8 cellular contexts compared by ENCODE assay signal in the genomic region with DNA sequence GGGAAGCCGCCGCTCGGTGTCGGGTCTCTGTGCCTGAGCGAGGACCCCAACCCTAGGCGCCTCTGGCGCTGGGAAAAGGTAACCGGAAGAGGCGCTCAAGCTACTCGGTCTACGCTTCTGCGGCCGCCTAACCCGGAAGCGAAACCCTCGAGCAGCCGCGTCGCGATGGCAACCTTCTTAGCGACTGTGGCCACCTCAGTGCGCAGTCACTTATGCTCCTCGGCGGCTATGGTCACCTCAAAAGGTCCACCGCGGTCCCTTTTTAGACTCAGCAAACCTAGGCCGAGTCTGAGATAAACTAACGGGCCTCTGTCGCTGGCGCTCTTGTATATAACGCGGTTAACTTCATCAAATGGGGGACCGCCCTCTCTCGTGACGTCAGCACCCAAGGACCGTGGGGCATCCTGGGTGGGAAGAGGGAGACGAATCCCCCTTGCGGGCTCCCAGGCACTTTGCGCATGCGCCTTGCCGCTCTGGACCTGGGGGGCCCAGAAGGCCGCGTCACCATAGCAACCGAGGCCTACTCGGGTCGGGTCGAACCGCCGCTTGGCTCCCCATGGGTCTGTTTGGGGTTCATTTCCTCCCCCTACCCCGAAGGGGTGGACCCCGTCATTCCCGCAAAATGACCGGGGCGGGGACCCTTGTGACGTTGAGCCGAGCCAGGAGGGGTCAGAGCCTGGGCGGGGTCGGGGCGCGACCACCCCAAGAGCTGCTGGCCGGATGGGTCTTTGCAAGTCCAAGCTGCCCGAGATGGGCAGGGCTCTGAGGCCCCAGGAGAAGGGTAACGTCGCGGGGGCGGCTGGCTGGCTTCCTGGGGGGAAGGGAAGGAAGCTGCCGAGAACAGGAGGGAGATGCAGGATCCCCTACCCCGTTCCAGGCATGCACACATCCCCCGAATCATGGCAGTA. TPM values are rescaled to one million over a fixed set of nuclear protein-coding genes. Genes with fewer than 3 reads are reported as not detected.
DNase-seq lines count a peak whose midpoint lies in the region; ATAC-seq, FAIRE-seq and TF ChIP-seq lines count a peak whose summit lies in the region.

A gene with protein sequence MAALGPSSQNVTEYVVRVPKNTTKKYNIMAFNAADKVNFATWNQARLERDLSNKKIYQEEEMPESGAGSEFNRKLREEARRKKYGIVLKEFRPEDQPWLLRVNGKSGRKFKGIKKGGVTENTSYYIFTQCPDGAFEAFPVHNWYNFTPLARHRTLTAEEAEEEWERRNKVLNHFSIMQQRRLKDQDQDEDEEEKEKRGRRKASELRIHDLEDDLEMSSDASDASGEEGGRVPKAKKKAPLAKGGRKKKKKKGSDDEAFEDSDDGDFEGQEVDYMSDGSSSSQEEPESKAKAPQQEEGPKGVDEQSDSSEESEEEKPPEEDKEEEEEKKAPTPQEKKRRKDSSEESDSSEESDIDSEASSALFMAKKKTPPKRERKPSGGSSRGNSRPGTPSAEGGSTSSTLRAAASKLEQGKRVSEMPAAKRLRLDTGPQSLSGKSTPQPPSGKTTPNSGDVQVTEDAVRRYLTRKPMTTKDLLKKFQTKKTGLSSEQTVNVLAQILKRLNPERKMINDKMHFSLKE (minus strand): TSS at position 91 of the 908 bp plus-strand sequence. CDS start 169 bp downstream, outside the sequence.

- H3K4me2 ChIP-seq in astrocyte (ENCODE audit: low read length) = peak within 1 kb of the TSS; percentile 99

- in situ Hi-C loops in GM13977 (cut with MboI; ENCODE audit: low pct_unique_long_range_greater_than_20kb, low sequenced_read_pairs, unreplicated experiment) = no loop called here

- FAIRE-seq in astrocyte (lab: Jason Lieb, UNC) = no peak

- TF ChIP-seq CTCF in GM13977 (IDR thresholded peaks at IDR 0.05; ENCODE audit: extremely low read depth, insufficient read depth, missing control alignments) (no peak), astrocyte (IDR thresholded peaks at IDR 0.05; ENCODE audit: insufficient read depth, low read depth, low read length) (no peak)

- ATAC-seq in HG02938 (IDR thresholded peaks at IDR 0.05; ENCODE audit: unreplicated experiment) = peak; percentile 75

- H3K27me3 Mint-ChIP-seq in astrocyte (ENCODE audit: low read depth, unreplicated experiment) = no peaks in the 10 kb centered on the region

- peaks cover 32% of the 10 kb centered on the region for H3K79me2 ChIP-seq in astrocyte (ENCODE audit: insufficient read depth, low read length)

- peak within 1 kb of the TSS; percentile 94 for H3K9ac ChIP-seq in astrocyte (ENCODE audit: low read length)

- peak within 1 kb of the TSS; percentile 93 for H3K27ac Mint-ChIP-seq in astrocyte (ENCODE audit: unreplicated experiment)

- no peaks in the 10 kb centered on the region for H3K9me3 ChIP-seq in astrocyte (ENCODE audit: insufficient read depth, low read depth, low read length)

- no peaks in the 10 kb centered on the region for H3K9me3 Mint-ChIP-seq in astrocyte (ENCODE audit: unreplicated experiment)

- H4K20me1 ChIP-seq in astrocyte (ENCODE audit: insufficient read depth, low read length) = peaks cover 5% of the 10 kb centered on the region

- H3K27ac ChIP-seq in astrocyte (ENCODE audit: low read depth, low read length) = peak within 1 kb of the TSS; percentile 97

- DNase-seq in GM13977 (ENCODE audit: low spot score) (peak; percentile 97), NCI-H2029 (lab: John Stamatoyannopoulos, UW) (peak; percentile 91), T-helper 22 cell (ENCODE audit: low read depth) (peak; percentile 91), astrocyte (ENCODE audit: low read depth) (peak; percentile 88), hepatic stellate cell (ENCODE audit: low spot score) (peak; percentile 99), renal cortical epithelial cell (ENCODE audit: low read depth) (peak; percentile 85), cortex of kidney (lab: John Stamatoyannopoulos, UW) (no peak)

- H3K4me3 Mint-ChIP-seq in astrocyte (ENCODE audit: unreplicated experiment) = peak within 1 kb of the TSS; percentile 94

- H3K4me1 ChIP-seq in astrocyte (ENCODE audit: insufficient read depth, low read length) = peaks cover 12% of the 10 kb centered on the region

- peaks cover 4% of the 10 kb centered on the region for H3K36me3 Mint-ChIP-seq in astrocyte (ENCODE audit: low read depth, unreplicated experiment)

- H3K27me3 ChIP-seq in astrocyte (ENCODE audit: insufficient read depth, low read length) = no peaks in the 10 kb centered on the region

- peak within 1 kb of the TSS; percentile 94 for H3K4me3 ChIP-seq in astrocyte (ENCODE audit: insufficient read depth, low read depth, low read length)

- peaks cover 7% of the 10 kb centered on the region for H3K4me1 Mint-ChIP-seq in astrocyte (ENCODE audit: low read depth, unreplicated experiment)

- peaks cover 12% of the 10 kb centered on the region for H3K36me3 ChIP-seq in astrocyte (ENCODE audit: insufficient read depth, low read length)

- H2AFZ ChIP-seq in astrocyte (ENCODE audit: low read depth, low read length) = peak within 1 kb of the TSS; percentile 96

RNA-seq across cellular contexts. Expression of the gene that starts here (rescaled TPM):
- total RNA-seq in astrocyte (92.3 and 95.4 TPM in 2 replicates), renal cortical epithelial cell (31.4 and 74.6 TPM in 2 replicates)
